Comparison of ENCODE assay signal across 14 cellular contexts in genomic region chr17:60161598-60162330, GRCh38. TPM values are rescaled to one million over a fixed set of nuclear protein-coding genes. Genes with fewer than 3 reads are reported as not detected.
DNase-seq lines count a peak whose midpoint lies in the region; ATAC-seq, FAIRE-seq and TF ChIP-seq lines count a peak whose summit lies in the region.
"Had no signal": no experiment of that assay in that cellular context is flagged by ENCODE, and none has a peak within 500 bp of the region (broad histone marks: within the 10 kb centered on the region; RNA-seq: fewer than 3 reads in every experiment).

No MANE protein-coding gene starts in this region.

- H3K36me3 ChIP-seq in GM23338 (ENCODE audit: insufficient read depth) (no peaks in the 10 kb centered on the region), body of pancreas (replicated peaks in 1 of 2; ENCODE audit: insufficient read depth in 1 of 2, low read depth in 2 of 2) (no peaks in the 10 kb centered on the region), right lobe of liver (no peaks in the 10 kb centered on the region)
- H3K36me3 ChIP-seq: cardiac muscle cell, HAP-1, prostate gland had no signal

- TF ChIP-seq CTCF in GM23338 (conservative IDR thresholded peaks at IDR 0.05; ENCODE audit: low read depth in 2 of 2) (no peak), body of pancreas (IDR thresholded peaks at IDR 0.05) (no peak), right lobe of liver (IDR thresholded peaks at IDR 0.05) (no peak)

- no peaks in the 10 kb centered on the region for H3K9me3 ChIP-seq in body of pancreas
- H3K9me3 ChIP-seq in right lobe of liver: no peaks in the 10 kb centered on the region
- H3K9me3 ChIP-seq: HAP-1, prostate gland had no signal

- H3K4me1 Mint-ChIP-seq in GM23338: peaks cover 61% of the 10 kb centered on the region

- no peak for FAIRE-seq in RCC 7860 (lab: Jason Lieb, UNC)

- peaks cover 20% of the 10 kb centered on the region for H3F3A ChIP-seq in GM23338 (replicated peaks; ENCODE audit: low read depth)

- H4K20me1 ChIP-seq in GM23338 (replicated peaks; ENCODE audit: insufficient read depth): no peaks in the 10 kb centered on the region

- H3K4me3 ChIP-seq in GM23338: peak overlapping the region; percentile 37; the same call in 1 of the 2 replicates
- no peak overlapping the region for H3K4me3 ChIP-seq in body of pancreas
- H3K4me3 ChIP-seq in right lobe of liver: no peak overlapping the region
- H3K4me3 ChIP-seq: cardiac muscle cell, HAP-1, prostate gland had no signal

- no peak overlapping the region for H2AFZ ChIP-seq in GM23338

- no peaks in the 10 kb centered on the region for H3K79me2 ChIP-seq in GM23338 (replicated peaks; ENCODE audit: insufficient read depth)

- no peaks in the 10 kb centered on the region for H3K9me2 ChIP-seq in GM23338 (ENCODE audit: insufficient read depth)

- no peaks in the 10 kb centered on the region for H3K36me3 Mint-ChIP-seq in GM23338 (ENCODE audit: low read depth)

- no peak overlapping the region; the same call in 2 of the 3 replicates for H3K4me3 Mint-ChIP-seq in GM23338
- H3K4me3 Mint-ChIP-seq: CD4-positive, CD25-positive, alpha-beta regulatory T cell had no signal

- no peaks in the 10 kb centered on the region; the same call in 2 of the 3 replicates for H3K9me3 Mint-ChIP-seq in GM23338

- no peak overlapping the region for H3K27ac ChIP-seq in GM23338 (ENCODE audit: low read depth)
- H3K27ac ChIP-seq in body of pancreas: peak overlapping the region; percentile 58 to 84 (median 76)
- H3K27ac ChIP-seq in right lobe of liver: no peak overlapping the region
- H3K27ac ChIP-seq: cardiac muscle cell had no signal

- peaks cover 59% of the 10 kb centered on the region for H3K4me1 ChIP-seq in GM23338 (ENCODE audit: insufficient read depth)
- H3K4me1 ChIP-seq in body of pancreas: peaks cover 32% of the 10 kb centered on the region
- H3K4me1 ChIP-seq in right lobe of liver: no peaks in the 10 kb centered on the region
- H3K4me1 ChIP-seq: HAP-1, prostate gland had no signal

- peak in 2 of 3 donors; percentile 23 to 36 for TF ChIP-seq POLR2A in body of pancreas (IDR thresholded peaks at IDR 0.05)
- TF ChIP-seq POLR2A in right lobe of liver (IDR thresholded peaks at IDR 0.05): no peak

- ATAC-seq in GM23338: no peak
- ATAC-seq in body of pancreas: peak; percentile 69
- ATAC-seq in right lobe of liver: peak in 3 of 4 donors; percentile 20 to 35 (median 35)
- no peak for ATAC-seq in GM18873 (IDR thresholded peaks at IDR 0.05; ENCODE audit: low FRiP score, unreplicated experiment)

- H3K27me3 ChIP-seq in GM23338 (ENCODE audit: insufficient read depth): no peaks in the 10 kb centered on the region
- peaks cover 0 to 5% of the 10 kb centered on the region in 2 donors for H3K27me3 ChIP-seq in body of pancreas
- no peaks in the 10 kb centered on the region for H3K27me3 ChIP-seq in right lobe of liver
- H3K27me3 ChIP-seq: cardiac muscle cell had no signal

- no peak overlapping the region for H3K27ac Mint-ChIP-seq in GM23338

- intact Hi-C loops in body of pancreas (cut with DNase I) (no loop called here), right lobe of liver (cut with DNase I) (no loop called here)

- DNase-seq in 8988T (peak; percentile 16), GM23338 (ENCODE audit: low spot score) (peak; percentile 74), body of pancreas (peak; percentile 41 to 65 (median 54)), right lobe of liver (no peak), inferior parietal cortex (ENCODE audit: extremely low spot score) (no peak), NCI-H345 (lab: John Stamatoyannopoulos, UW) (no peak), RCC 7860 (ENCODE audit: low spot score) (no peak)
- DNase-seq: activated T-cell treated with anti-CD3 and anti-CD28 coated beads for 4 hours; CD4-positive, CD25-positive, alpha-beta regulatory T cell; NCI-H2081 had no signal

- peaks cover 35% of the 10 kb centered on the region for H3K27me3 Mint-ChIP-seq in GM23338 (ENCODE audit: insufficient read depth, low read depth, poor library complexity)

- peak overlapping the region; percentile 74 for H3K4me2 ChIP-seq in GM23338

- WGBS in body of pancreas, 2 donors: 34 to 35% methylated on average over 12 to 17 of the region's 17 CpGs
- 29% methylated on average over 6 of the region's 17 CpGs for WGBS in right lobe of liver (ENCODE audit: insufficient coverage, low coverage, low lambda C conversion rate, missing lambda C conversion rate)

TF ChIP-seq in GM23338, 12 proteins besides CTCF, POLR2A, EP300 and RAD21:
- TF ChIP-seq REST (IDR thresholded peaks at IDR 0.05; ENCODE audit: unreplicated experiment) (no peak), CREB1 (CRISPR knock-in tag; IDR thresholded peaks at IDR 0.05; ENCODE audit: low read depth) (0 out of 2 replicates have a peak, but pooled peaks have one; percentile 48)

RNA-seq across cellular contexts. Expression of gene CA4, which starts 12.0 kb away (rescaled TPM):
- total RNA-seq in GM23338 (2014; rRNA removed; shearing (Covaris generic)): 4.9 and 8.2 TPM in 2 replicates
- polyA plus RNA-seq in GM23338 (2016; fragmentation: Nextera tagmentation; extraction: Ambion mirVana): 7.6 and 9.4 TPM in 2 replicates
- total RNA-seq in body of pancreas (10 to 100 TPM in 1 of 2 donors, 1 to 10 TPM in 1; 6.2 to 18.8 TPM), right lobe of liver (under 1 TPM in 3 of 6 experiments, not detected in 3; 0.33 to 0.37 (median 0.35) TPM)
- total RNA-seq: CD4-positive, CD25-positive, alpha-beta regulatory T cell had no signal
- polyA plus RNA-seq: CD4-positive, CD25-positive, alpha-beta regulatory T cell had no signal

Comparison
In these comparisons a context has a peak if more than half of its experiments do, and no peak if none do; other contexts are left out.
1. DNase-seq: peak in 8988T (single experiment), GM23338 (single experiment) and body of pancreas (4 of 4); none in right lobe of liver (0 of 3), inferior parietal cortex (single experiment), NCI-H345 (single experiment) and RCC 7860 (single experiment).
2. ATAC-seq: peak in body of pancreas (single experiment) and right lobe of liver (3 of 4); none in GM23338 (single experiment) and GM18873 (single experiment).
3. H3K27ac ChIP-seq: peak in body of pancreas (4 of 4); none in GM23338 (single experiment) and right lobe of liver (0 of 3).